ENCODE assay signal across 24 cellular contexts in the genomic region with DNA sequence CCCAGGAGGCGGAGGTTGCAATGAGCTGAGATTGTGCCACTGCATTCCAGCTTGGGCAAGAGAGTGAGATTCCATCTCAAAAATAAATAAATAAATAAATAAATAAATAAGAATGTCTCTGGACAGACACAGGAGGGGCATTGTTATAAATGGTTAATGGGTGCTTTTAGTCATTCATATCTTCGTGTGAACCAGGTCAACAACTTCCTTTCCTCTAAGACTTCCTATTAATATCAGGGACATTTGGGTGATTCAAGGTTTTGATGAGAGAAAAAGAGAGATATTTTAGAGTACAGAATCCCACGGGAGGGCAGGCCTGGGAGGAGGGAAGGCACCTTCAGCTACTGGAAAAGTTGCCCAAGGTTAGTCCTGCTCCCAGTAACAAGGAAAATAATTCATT.
"Had no signal": no experiment of that assay in that cellular context is flagged by ENCODE, and none has a peak within 500 bp of the region (broad histone marks: within the 10 kb centered on the region; RNA-seq: fewer than 3 reads in every experiment).

No MANE protein-coding gene starts in this region.

- H3K27ac ChIP-seq: colonic mucosa, epithelial cell of prostate, esophagus squamous epithelium, gastroesophageal sphincter, heart left ventricle, hepatocyte, left lung, lower lobe of right lung had no signal

- H3K9me3 ChIP-seq: colonic mucosa, esophagus squamous epithelium, gastroesophageal sphincter, heart left ventricle, left lung, lower lobe of right lung, mucosa of descending colon had no signal

- H3K27ac Mint-ChIP-seq: dendritic cell treated with granulocyte-macrophage colony-stimulating factor and Interleukin-4, amounts not matched to agents 40 ng/mL and 50 ng/mL, for 4 days; mesothelial cell of epicardium had no signal

- H3K9me3 Mint-ChIP-seq: dendritic cell treated with granulocyte-macrophage colony-stimulating factor and Interleukin-4, amounts not matched to agents 40 ng/mL and 50 ng/mL, for 4 days; immature natural killer cell; mesothelial cell of epicardium; naive B cell had no signal

- H3K36me3 Mint-ChIP-seq: mesothelial cell of epicardium had no signal

- H3K4me1 ChIP-seq: colonic mucosa, gastroesophageal sphincter, left lung, lower lobe of right lung had no signal

- DNase-seq: colonic mucosa; cortex of kidney; effector CD4-positive, alpha-beta T cell; effector memory CD4-positive, alpha-beta T cell; erythroblast; esophagus squamous epithelium; foreskin fibroblast; heart left ventricle; hypothalamus; immature natural killer cell; islet precursor cell; left cardiac atrium; left lung; left ventricle myocardium superior; lower lobe of right lung; mesenchymal stem cell; mucosa of descending colon; naive B cell had no signal

- H3K4me3 Mint-ChIP-seq: dendritic cell treated with granulocyte-macrophage colony-stimulating factor and Interleukin-4, amounts not matched to agents 40 ng/mL and 50 ng/mL, for 4 days; immature natural killer cell; mesothelial cell of epicardium; naive B cell had no signal

- H3K4me3 ChIP-seq: colonic mucosa, esophagus squamous epithelium, gastroesophageal sphincter, heart left ventricle, hepatocyte, left lung, lower lobe of right lung, mucosa of descending colon had no signal

- ATAC-seq: esophagus mucosa, gastroesophageal sphincter, heart left ventricle, left cardiac atrium, left lung, left ventricle myocardium superior, lower lobe of right lung, mucosa of descending colon had no signal

- H3K36me3 ChIP-seq: colonic mucosa, esophagus squamous epithelium, left lung, lower lobe of right lung had no signal

- H3K27me3 ChIP-seq: colonic mucosa, esophagus squamous epithelium, gastroesophageal sphincter, heart left ventricle, hepatocyte, left lung had no signal

- H3K4me1 Mint-ChIP-seq: mesothelial cell of epicardium had no signal
